Comparison of ENCODE assay signal across 8 cellular contexts in the genomic region with DNA sequence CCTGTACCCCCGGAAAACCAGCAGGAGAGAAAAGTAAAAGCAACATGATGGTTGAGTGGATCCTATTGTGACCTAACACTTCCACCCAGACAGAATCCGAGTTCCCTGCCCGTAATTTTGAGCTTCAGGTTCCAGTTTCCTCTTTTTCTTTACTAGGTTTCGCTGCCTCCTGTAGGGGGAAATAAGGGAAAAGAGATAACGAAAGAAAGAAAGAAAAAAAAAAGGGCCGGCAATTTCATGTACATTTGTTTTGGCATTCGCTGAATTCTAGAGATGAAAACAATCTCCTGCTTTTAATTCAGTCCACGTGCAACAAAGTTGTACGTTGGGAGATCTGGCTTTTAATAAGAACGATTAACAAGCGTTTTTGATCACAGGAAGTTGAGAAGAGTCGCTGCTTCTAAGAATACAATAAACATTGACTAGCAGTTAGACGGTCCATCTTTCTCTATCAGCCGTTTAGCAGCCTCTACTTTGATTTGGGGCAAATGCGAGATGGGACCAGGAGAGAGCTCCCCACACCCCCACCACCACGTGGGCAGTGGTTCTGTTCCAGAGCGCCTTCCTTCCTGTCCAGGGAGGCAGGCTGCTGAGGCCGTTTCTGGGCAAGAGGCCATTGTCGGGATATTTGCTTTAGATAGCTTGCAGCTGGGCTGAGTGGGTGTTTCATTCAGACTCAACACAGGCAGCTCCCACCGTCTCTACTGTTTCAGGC.
DNase-seq lines count a peak whose midpoint lies in the region; ATAC-seq and TF ChIP-seq lines count a peak whose summit lies in the region.

No MANE protein-coding gene starts in this region.

- in situ Hi-C loops in HAP-1 (cut with MboI; ENCODE audit: low sequenced_read_pairs), result no loop called here

- TF ChIP-seq CTCF in A673 (conservative IDR thresholded peaks at IDR 0.05; ENCODE audit: low read depth, low read length) (no peak), VCaP (conservative IDR thresholded peaks at IDR 0.05) (peak; percentile 34), fibroblast of pulmonary artery (IDR thresholded peaks at IDR 0.05; ENCODE audit: low read length, missing control alignments) (peak; percentile 24), foreskin keratinocyte (conservative IDR thresholded peaks at IDR 0.05) (no peak)

- CTCF ChIA-PET in A673 (lab: Charles Lee), result no interaction called here

- POLR2A ChIA-PET in A673 (lab: Charles Lee; ENCODE audit: low non-redundant PET), result no interaction called here

- intact Hi-C loops in A673 (cut with micrococcal nuclease; ENCODE audit: unreplicated experiment), result no loop called here

- H3K9me3 ChIP-seq in A673 (ENCODE audit: low read depth, low read length, poor library complexity, severe bottlenecking) (no peaks in the 10 kb centered on the region), HAP-1 (no peaks in the 10 kb centered on the region)

- peaks cover 66% of the 10 kb centered on the region for H3K27me3 ChIP-seq in A673 (replicated peaks; ENCODE audit: insufficient read depth, low read depth, low read length, poor library complexity)
- H3K27me3 ChIP-seq in foreskin keratinocyte, result no peaks in the 10 kb centered on the region
- H3K27me3 ChIP-seq in HAP-1 (ENCODE audit: low read depth), result no peaks in the 10 kb centered on the region

- no peak for ATAC-seq in foreskin keratinocyte
- no peak for ATAC-seq in GM19463 (IDR thresholded peaks at IDR 0.05; ENCODE audit: unreplicated experiment)

- H3K4me1 ChIP-seq in A673 (ENCODE audit: insufficient read depth, low read length, poor library complexity, severe bottlenecking) (no peaks in the 10 kb centered on the region), foreskin keratinocyte (peaks cover 21% of the 10 kb centered on the region), HAP-1 (no peaks in the 10 kb centered on the region)

- H3K27ac ChIP-seq in A673 (ENCODE audit: low read depth, low read length, poor library complexity, severe bottlenecking), result no peak overlapping the region
- H3K27ac ChIP-seq in VCaP, result peak overlapping the region; percentile 53
- H3K27ac ChIP-seq in foreskin keratinocyte, result no peak overlapping the region

- BruUV-seq in A673 (replicated peaks; lab: Mats Ljungman, UMichigan), result no TSS peak

- DNase-seq in A673 (ENCODE audit: low spot score) (peak; percentile 3), HCEC 1CT (peak; percentile 75), fibroblast of pulmonary artery (ENCODE audit: low read depth) (peak; percentile 98), occipital lobe (lab: John Stamatoyannopoulos, UW) (peak; percentile 42), foreskin keratinocyte (no peak), HAP-1 (ENCODE audit: low spot score in 2 of 2) (no peak)

- H3K4me3 ChIP-seq in A673 (ENCODE audit: low read depth, low read length, poor library complexity, severe bottlenecking), result peak overlapping the region; percentile 2
- H3K4me3 ChIP-seq in fibroblast of pulmonary artery (replicated peaks; ENCODE audit: low read depth, low read length), result peak overlapping the region; percentile 38
- no peak overlapping the region for H3K4me3 ChIP-seq in HAP-1

- H3K36me3 ChIP-seq in A673 (ENCODE audit: insufficient read depth, low read length, poor library complexity, severe bottlenecking) (no peaks in the 10 kb centered on the region), HAP-1 (replicated peaks) (no peaks in the 10 kb centered on the region)

Comparison
In these comparisons a context has a peak if more than half of its experiments do, and no peak if none do; other contexts are left out.
1. DNase-seq: peak in A673 (single experiment), HCEC 1CT (single experiment), fibroblast of pulmonary artery (single experiment) and occipital lobe (single experiment); none in foreskin keratinocyte (0 of 2) and HAP-1 (0 of 2).
2. CTCF ChIP-seq: peak in VCaP (single experiment) and fibroblast of pulmonary artery (single experiment); none in A673 (single experiment) and foreskin keratinocyte (single experiment).